Comparison of ENCODE assay signal across 8 cellular contexts in genomic region chr19:38649305-38650179, GRCh38. TPM values are rescaled to one million over a fixed set of nuclear protein-coding genes. Genes with fewer than 3 reads are reported as not detected.
A peak's percentile ranks its signal among the peaks of the same experiment; 100 is the strongest.
DNase-seq lines count a peak whose midpoint lies in the region; ATAC-seq and TF ChIP-seq lines count a peak whose summit lies in the region.

No MANE protein-coding gene starts in this region.

- TF ChIP-seq CTCF in SU-DHL-6 (IDR thresholded peaks at IDR 0.05; ENCODE audit: insufficient read depth, low read length, poor library complexity, severe bottlenecking) (no peak), fibroblast of mammary gland (conservative IDR thresholded peaks at IDR 0.05; ENCODE audit: control insufficient read depth, insufficient read depth, low read depth, low read length) (no peak), osteoblast (IDR thresholded peaks at IDR 0.05; ENCODE audit: extremely low read depth, low read depth, low read length) (no peak)

- peaks cover 49% of the 10 kb centered on the region for H3K4me1 ChIP-seq in osteoblast (ENCODE audit: insufficient read depth, low read length)

- no peaks in the 10 kb centered on the region for H3K9me2 ChIP-seq in SU-DHL-6 (replicated peaks; ENCODE audit: insufficient read depth, low read length)

- H3K4me3 ChIP-seq in SU-DHL-6 (ENCODE audit: insufficient read depth, low read length, poor library complexity, severe bottlenecking) (peak overlapping the region; percentile 100), fibroblast of mammary gland (ENCODE audit: control insufficient read depth, low read depth, low read length) (peak overlapping the region; percentile 98), osteoblast (ENCODE audit: insufficient read depth, low read length) (peak overlapping the region; percentile 91)

- H3K79me2 ChIP-seq in SU-DHL-6 (ENCODE audit: insufficient read depth, low read length) (peaks cover 70% of the 10 kb centered on the region), osteoblast (ENCODE audit: insufficient read depth, low read length) (peaks cover 71% of the 10 kb centered on the region)

- ATAC-seq in activated CD8-positive, alpha-beta memory T cell treated with anti-CD3 and anti-CD28 coated beads, Interleukin-2, amount 10 ng/mL, durations not matched to agents 7 days and 5 days = no peak
- ATAC-seq in HG03097 (IDR thresholded peaks at IDR 0.05; ENCODE audit: low FRiP score, unreplicated experiment) (no peak), GM19023 (IDR thresholded peaks at IDR 0.05; ENCODE audit: unreplicated experiment) (no peak), HG02763 (IDR thresholded peaks at IDR 0.05; ENCODE audit: unreplicated experiment) (no peak)

- H3K36me3 ChIP-seq in SU-DHL-6 (ENCODE audit: low read length) (no peaks in the 10 kb centered on the region; the same call in 1 of the 2 replicates), osteoblast (ENCODE audit: insufficient read depth, low read length) (peaks cover 9% of the 10 kb centered on the region)

- H3K4me1 Mint-ChIP-seq in activated CD8-positive, alpha-beta memory T cell treated with anti-CD3 and anti-CD28 coated beads, Interleukin-2, amount 10 ng/mL, durations not matched to agents 7 days and 5 days = peaks cover 64% of the 10 kb centered on the region

- CTCF ChIA-PET in activated CD8-positive, alpha-beta memory T cell treated with anti-CD3 and anti-CD28 coated beads, Interleukin-2, amount 10 ng/mL, durations not matched to agents 7 days and 5 days (lab: Charles Lee) = interaction anchor here (0.9 to 6.9 kb wide), 4 partner anchors 10 to 44 kb away, joined by 3 to 75 read pairs (median 3); no protein-coding TSS in a partner anchor

- peak overlapping the region; percentile 93 for H3K4me3 Mint-ChIP-seq in activated CD8-positive, alpha-beta memory T cell treated with anti-CD3 and anti-CD28 coated beads, Interleukin-2, amount 10 ng/mL, durations not matched to agents 7 days and 5 days

- no peak overlapping the region for H2AFZ ChIP-seq in SU-DHL-6 (ENCODE audit: low read depth, low read length, severe bottlenecking)
- no peak overlapping the region for H2AFZ ChIP-seq in osteoblast (ENCODE audit: low read length)

- no peaks in the 10 kb centered on the region for H3K27me3 Mint-ChIP-seq in activated CD8-positive, alpha-beta memory T cell treated with anti-CD3 and anti-CD28 coated beads, Interleukin-2, amount 10 ng/mL, durations not matched to agents 7 days and 5 days

- H3K27me3 ChIP-seq in SU-DHL-6 (ENCODE audit: low read length) (no peaks in the 10 kb centered on the region), osteoblast (ENCODE audit: insufficient read depth, low read length) (no peaks in the 10 kb centered on the region)

- peak overlapping the region; percentile 100 for H3K9ac ChIP-seq in SU-DHL-6 (ENCODE audit: low read length)

- H3K27ac Mint-ChIP-seq in activated CD8-positive, alpha-beta memory T cell treated with anti-CD3 and anti-CD28 coated beads, Interleukin-2, amount 10 ng/mL, durations not matched to agents 7 days and 5 days = peak overlapping the region; percentile 68

- no peak overlapping the region for H3K27ac ChIP-seq in SU-DHL-6 (ENCODE audit: low read depth, low read length)
- peak overlapping the region; percentile 98 for H3K27ac ChIP-seq in osteoblast (ENCODE audit: low read depth, low read length)

- H4K20me1 ChIP-seq in SU-DHL-6 (ENCODE audit: low read depth, low read length) (peaks cover 1% of the 10 kb centered on the region; the same call in 1 of the 2 replicates), osteoblast (ENCODE audit: insufficient read depth, low read length) (peaks cover 40% of the 10 kb centered on the region)

- peaks cover 24% of the 10 kb centered on the region for H3K36me3 Mint-ChIP-seq in activated CD8-positive, alpha-beta memory T cell treated with anti-CD3 and anti-CD28 coated beads, Interleukin-2, amount 10 ng/mL, durations not matched to agents 7 days and 5 days

- no peaks in the 10 kb centered on the region for H3K9me3 ChIP-seq in SU-DHL-6 (ENCODE audit: insufficient read depth, low read length)
- no peaks in the 10 kb centered on the region for H3K9me3 ChIP-seq in osteoblast (ENCODE audit: low read depth, low read length)

- no peak for DNase-seq in activated CD8-positive, alpha-beta memory T cell treated with anti-CD3 and anti-CD28 coated beads, Interleukin-2, amount 10 ng/mL, durations not matched to agents 7 days and 5 days
- DNase-seq in activated CD8-positive, alpha-beta memory T cell treated with anti-CD3 and anti-CD28 coated beads, Interleukin-2, amount 50 U/mL, for 4 hours = no peak
- DNase-seq in fibroblast of mammary gland (ENCODE audit: low read depth) (no peak), osteoblast (ENCODE audit: insufficient read length, low spot score, missing footprints) (peak; percentile 85)

- no peaks in the 10 kb centered on the region for H3F3A ChIP-seq in SU-DHL-6 (ENCODE audit: insufficient read depth)

- peak overlapping the region; percentile 87 for H3K4me2 ChIP-seq in SU-DHL-6 (ENCODE audit: low read depth, low read length, poor library complexity, severe bottlenecking)
- peak overlapping the region; percentile 95 for H3K4me2 ChIP-seq in osteoblast (ENCODE audit: insufficient read depth, low read length)

- H3K9me3 Mint-ChIP-seq in activated CD8-positive, alpha-beta memory T cell treated with anti-CD3 and anti-CD28 coated beads, Interleukin-2, amount 10 ng/mL, durations not matched to agents 7 days and 5 days (ENCODE audit: low read depth) = no peaks in the 10 kb centered on the region

RNA-seq across cellular contexts. Expression of gene ACTN4, which starts 2.1 kb away (rescaled TPM):
- total RNA-seq in activated CD8-positive, alpha-beta memory T cell treated with anti-CD3 and anti-CD28 coated beads, Interleukin-2, amount 10 ng/mL, durations not matched to agents 7 days and 5 days = 100 to 1,000 TPM; 413 to 433 TPM
- total RNA-seq in osteoblast = 204 and 229 TPM in 2 replicates

RNA-seq across cellular contexts. Expression of gene EIF3K, which starts 30.6 kb away (rescaled TPM):
- 100 to 1,000 TPM; 281 to 308 TPM for total RNA-seq in activated CD8-positive, alpha-beta memory T cell treated with anti-CD3 and anti-CD28 coated beads, Interleukin-2, amount 10 ng/mL, durations not matched to agents 7 days and 5 days
- 210 and 317 TPM in 2 replicates for total RNA-seq in osteoblast

RNA-seq across cellular contexts. Expression of gene MAP4K1, which starts 31.8 kb away (rescaled TPM):
- 100 to 1,000 TPM; 337 to 497 TPM for total RNA-seq in activated CD8-positive, alpha-beta memory T cell treated with anti-CD3 and anti-CD28 coated beads, Interleukin-2, amount 10 ng/mL, durations not matched to agents 7 days and 5 days
- under 0.01 and 0.72 TPM in 2 replicates for total RNA-seq in osteoblast

Comparison
In these comparisons a context has a peak if more than half of its experiments do, and no peak if none do; other contexts are left out.
1. RNA of gene MAP4K1, which starts 31.8 kb away (total RNA-seq): 337 to 497 TPM in activated CD8-positive, alpha-beta memory T cell treated with anti-CD3 and anti-CD28 coated beads, Interleukin-2, amount 10 ng/mL, durations not matched to agents 7 days and 5 days; under 0.01 to 0.72 TPM in osteoblast; every median in the first group is over 100 times any median in the second.
2. Peak in every context shown above with its lines, with median percentiles within 50 percentile points of each other: H3K4me3 ChIP-seq.